In genomic region chr16:88759245-88759975, GRCh38 we compare ENCODE assay signal across 1 cellular context.
TF ChIP-seq lines count a peak whose summit lies in the region.

No MANE protein-coding gene starts in this region.

TF ChIP-seq in HepG2, 621 proteins besides CTCF, POLR2A, EP300 and RAD21 (continued from another document and continues in another):
- TF ChIP-seq MBNL3 (CRISPR knock-in tag; conservative IDR thresholded peaks at IDR 0.05): no peak
- TF ChIP-seq PBX3 (CRISPR knock-in tag; IDR thresholded peaks at IDR 0.05; ENCODE audit: borderline replicate concordance): no peak
- peak; percentile 56; the same call in 1 of the 2 replicates for TF ChIP-seq MIER3 (CRISPR knock-in tag; IDR thresholded peaks at IDR 0.05; ENCODE audit: borderline replicate concordance)
- no peak for TF ChIP-seq ZBTB2 (CRISPR knock-in tag; IDR thresholded peaks at IDR 0.05; ENCODE audit: low read depth)
- TF ChIP-seq KDM5A (IDR thresholded peaks at IDR 0.05; ENCODE audit: borderline replicate concordance, low read length): no peak; the same call in 1 of the 2 replicates
- TF ChIP-seq DPF2 (CRISPR knock-in tag; IDR thresholded peaks at IDR 0.05; ENCODE audit: borderline replicate concordance, low read depth): no peak
- TF ChIP-seq SMARCE1 (IDR thresholded peaks at IDR 0.05; ENCODE audit: borderline replicate concordance): no peak
- TF ChIP-seq XRCC5 (optimal IDR thresholded peaks at IDR 0.05; ENCODE audit: low read length): peak; percentile 71
- no peak for TF ChIP-seq KAT2B (IDR thresholded peaks at IDR 0.05; ENCODE audit: borderline replicate concordance, low read depth, low read length)
- peak; percentile 54; the same call in 1 of the 2 replicates for TF ChIP-seq ZNF362 (CRISPR knock-in tag; IDR thresholded peaks at IDR 0.05; ENCODE audit: borderline replicate concordance)
- TF ChIP-seq RORA (CRISPR knock-in tag; IDR thresholded peaks at IDR 0.05): no peak
- peak; percentile 58 for TF ChIP-seq SOX5 (CRISPR knock-in tag; IDR thresholded peaks at IDR 0.05; ENCODE audit: borderline replicate concordance)
- TF ChIP-seq ZNF619 (CRISPR knock-in tag; IDR thresholded peaks at IDR 0.05): peak; percentile 47; the same call in 1 of the 2 replicates
- peak; percentile 95 for TF ChIP-seq SP5 (CRISPR knock-in tag; IDR thresholded peaks at IDR 0.05; ENCODE audit: borderline replicate concordance, low read depth)
- TF ChIP-seq BHLHE40 (IDR thresholded peaks at IDR 0.05; ENCODE audit: low read length): peak; percentile 52; the same call in 1 of the 2 replicates
- no peak for TF ChIP-seq PCBP2 (optimal IDR thresholded peaks at IDR 0.05; ENCODE audit: low read depth, low read length, poor library complexity, severe bottlenecking)
- no peak for TF ChIP-seq ZBTB10 (CRISPR knock-in tag; IDR thresholded peaks at IDR 0.05; ENCODE audit: borderline replicate concordance)
- TF ChIP-seq ZNF530 (CRISPR knock-in tag; IDR thresholded peaks at IDR 0.05; ENCODE audit: low read depth): no peak
- TF ChIP-seq ZBTB26 (CRISPR knock-in tag; IDR thresholded peaks at IDR 0.05; ENCODE audit: borderline replicate concordance): peak; percentile 92; the same call in 1 of the 2 replicates
- no peak for TF ChIP-seq POLR2AphosphoS2 (IDR thresholded peaks at IDR 0.05; ENCODE audit: low read depth, low read length)
- peak; percentile 63; the same call in 1 of the 2 replicates for TF ChIP-seq ZNF44 (CRISPR knock-in tag; IDR thresholded peaks at IDR 0.05)
- TF ChIP-seq ZNF234 (CRISPR knock-in tag; conservative IDR thresholded peaks at IDR 0.05): 0 out of 2 replicates have a peak, but pooled peaks have one; percentile 60
- peak; percentile 89 for TF ChIP-seq ZGPAT (CRISPR knock-in tag; IDR thresholded peaks at IDR 0.05)
- TF ChIP-seq ONECUT2 (CRISPR knock-in tag; IDR thresholded peaks at IDR 0.05): no peak
- no peak for TF ChIP-seq CEBPB (IDR thresholded peaks at IDR 0.05; ENCODE audit: borderline replicate concordance, low read depth, low read length)
- TF ChIP-seq ZNF251 (CRISPR knock-in tag; IDR thresholded peaks at IDR 0.05): no peak
- TF ChIP-seq MTA1 (CRISPR knock-in tag; IDR thresholded peaks at IDR 0.05; ENCODE audit: borderline replicate concordance): no peak
- no peak for TF ChIP-seq ZBTB40 (IDR thresholded peaks at IDR 0.05)
- TF ChIP-seq ZBTB40 (CRISPR knock-in tag; IDR thresholded peaks at IDR 0.05): peak; percentile 62
- TF ChIP-seq ZNF672 (CRISPR knock-in tag; IDR thresholded peaks at IDR 0.05): no peak
- no peak for TF ChIP-seq ZUFSP (CRISPR knock-in tag; IDR thresholded peaks at IDR 0.05; ENCODE audit: borderline replicate concordance)
